In genomic region chr1:242523282-242523967, GRCh38 we compare ENCODE assay signal across 9 cellular contexts. TPM values are rescaled to one million over a fixed set of nuclear protein-coding genes. Genes with fewer than 3 reads are reported as not detected.
DNase-seq lines count a peak whose midpoint lies in the region; ATAC-seq, FAIRE-seq and TF ChIP-seq lines count a peak whose summit lies in the region.
"Had no signal": no experiment of that assay in that cellular context is flagged by ENCODE, and none has a peak within 500 bp of the region (broad histone marks: within the 10 kb centered on the region; RNA-seq: fewer than 3 reads in every experiment).

No MANE protein-coding gene starts in this region.

- WGBS in stomach, 5 donors, result 3 to 5% (median 3%) methylated on average over 35 to 37 of the region's 37 CpGs

- TF ChIP-seq POLR2A in stomach (IDR thresholded peaks at IDR 0.05), result no peak

- peak overlapping the region; percentile 79 for H3K9ac ChIP-seq in keratinocyte (ENCODE audit: control insufficient read depth, extremely low read depth, insufficient read depth, low read length)

- H3K9me1 ChIP-seq in keratinocyte (ENCODE audit: control insufficient read depth, extremely low read depth, insufficient read depth, low read length), result no peaks in the 10 kb centered on the region

- H3K9me3 Mint-ChIP-seq in activated T-helper 17 cell treated with anti-CD3 and anti-CD28 coated beads, Interleukin-2, amount 50 U/mL, for 72 hours, result no peaks in the 10 kb centered on the region

- H3K4me1 ChIP-seq in keratinocyte (ENCODE audit: control insufficient read depth, extremely low read depth, insufficient read depth, low read length) (peaks cover 13% of the 10 kb centered on the region), stomach (peaks cover 6 to 25% (median 18%) of the 10 kb centered on the region in 4 donors)

- H3K27ac Mint-ChIP-seq in activated T-helper 17 cell treated with anti-CD3 and anti-CD28 coated beads, Interleukin-2, amount 50 U/mL, for 72 hours, result no peak overlapping the region

- peak overlapping the region; percentile 70 to 89 (median 77) for H3K4me3 ChIP-seq in keratinocyte (ENCODE audit: control insufficient read depth in 2 of 3, extremely low read depth in 1 of 3, insufficient read depth in 2 of 3, low read depth in 1 of 3, low read length in 3 of 3)
- peak overlapping the region; percentile 36 to 51 (median 44) for H3K4me3 ChIP-seq in stomach

- H3K27me3 Mint-ChIP-seq in activated T-helper 17 cell treated with anti-CD3 and anti-CD28 coated beads, Interleukin-2, amount 50 U/mL, for 72 hours, result peaks cover 56% of the 10 kb centered on the region

- peaks cover 37% of the 10 kb centered on the region for H3K79me2 ChIP-seq in keratinocyte (ENCODE audit: control insufficient read depth, insufficient read depth, low read length)

- H3K4me3 Mint-ChIP-seq in activated T-helper 17 cell treated with anti-CD3 and anti-CD28 coated beads, Interleukin-2, amount 50 U/mL, for 72 hours, result peak overlapping the region; percentile 26

- dilution Hi-C loops in keratinocyte (cut with MboI; ENCODE audit: extremely low pct_ligation_motif_present, low sequenced_read_pairs), result no loop called here

- peaks cover 18% of the 10 kb centered on the region for H3K27me3 ChIP-seq in keratinocyte (ENCODE audit: control insufficient read depth, extremely low read depth, insufficient read depth, low read length)
- H3K27me3 ChIP-seq in stomach, result peaks cover 5 to 64% (median 35%) of the 10 kb centered on the region in 3 donors

- no peak for ATAC-seq in activated T-helper 17 cell treated with anti-CD3 and anti-CD28 coated beads, Interleukin-2, amount 50 U/mL, for 72 hours (replicated peaks)
- ATAC-seq in HG03045 (IDR thresholded peaks at IDR 0.05; ENCODE audit: unreplicated experiment) (no peak), omental fat pad (ENCODE audit: low FRiP score) (no peak)

- TF ChIP-seq CTCF in keratinocyte (optimal IDR thresholded peaks at IDR 0.05 in 1 of 3, IDR thresholded peaks at IDR 0.05 in 1 of 3, conservative IDR thresholded peaks at IDR 0.05 in 1 of 3; ENCODE audit: extremely low read depth in 1 of 3, insufficient read depth in 2 of 3, low read length in 3 of 3) (no peak), stomach (IDR thresholded peaks at IDR 0.05) (no peak), omental fat pad (IDR thresholded peaks at IDR 0.05) (no peak)

- H3K4me2 ChIP-seq in keratinocyte (ENCODE audit: control insufficient read depth, extremely low read depth, insufficient read depth, low read depth, low read length), result peak overlapping the region; percentile 93

- peaks cover 0 to 2% of the 10 kb centered on the region in 2 experiments for H3K36me3 ChIP-seq in keratinocyte (ENCODE audit: control insufficient read depth in 2 of 2, extremely low read depth in 1 of 2, insufficient read depth in 2 of 2, low read length in 2 of 2)
- H3K36me3 ChIP-seq in stomach, result no peaks in the 10 kb centered on the region

- H3K9me3 ChIP-seq in keratinocyte (ENCODE audit: control insufficient read depth, low read depth, low read length) (no peaks in the 10 kb centered on the region), stomach (no peaks in the 10 kb centered on the region)

- intact Hi-C loops in stomach (cut with DNase I; ENCODE audit: low total_unique reads), result no loop called here

- TF ChIP-seq EP300 in stomach (IDR thresholded peaks at IDR 0.05), result no peak

- DNase-seq in NCI-H2081 (lab: John Stamatoyannopoulos, UW) (peak; percentile 26 to 36), NCI-H2081 treated with DMSO at 0.1 percent for 48 hours (lab: John Stamatoyannopoulos, UW) (no peak), keratinocyte (ENCODE audit: low read depth, low spot score) (no peak), stomach (no peak), 8988T (no peak), omental fat pad (ENCODE audit: low spot score) (no peak)

- no peak overlapping the region for H2AFZ ChIP-seq in keratinocyte (ENCODE audit: control insufficient read depth, low read length)

- no peak overlapping the region for H3K27ac ChIP-seq in keratinocyte (ENCODE audit: control insufficient read depth, insufficient read depth, low read length)
- H3K27ac ChIP-seq in stomach, result no peak overlapping the region

- H4K20me1 ChIP-seq in keratinocyte (ENCODE audit: control insufficient read depth, extremely low read depth, insufficient read depth, low read length), result no peaks in the 10 kb centered on the region

- H3K36me3 Mint-ChIP-seq in activated T-helper 17 cell treated with anti-CD3 and anti-CD28 coated beads, Interleukin-2, amount 50 U/mL, for 72 hours (ENCODE audit: low read depth), result peaks cover 6% of the 10 kb centered on the region

- no peak for FAIRE-seq in keratinocyte (lab: Jason Lieb, UNC)
- FAIRE-seq: A204.1 had no signal

- no peaks in the 10 kb centered on the region for H3K4me1 Mint-ChIP-seq in activated T-helper 17 cell treated with anti-CD3 and anti-CD28 coated beads, Interleukin-2, amount 50 U/mL, for 72 hours

RNA-seq across cellular contexts. Expression of gene PLD5, which starts 1.1 kb away (rescaled TPM):
- total RNA-seq in activated T-helper 17 cell treated with anti-CD3 and anti-CD28 coated beads, Interleukin-2, amount 50 U/mL, for 72 hours, result not detected
- polyA plus RNA-seq in keratinocyte (6.3 to 7.2 TPM (median 6.9 TPM) in 3 replicates), stomach (under 1 TPM in 1 of 3 donors, not detected in 2; 0.10 TPM)
- polyA plus RNA-seq in keratinocyte (2011; ENCODE audit: low read depth), result 3.9 TPM
- 8.5 and 14.3 TPM in 2 replicates for polyA plus RNA-seq in keratinocyte (2011; cell fraction: cytosol; rRNA removed)
- 19.2 and 19.3 TPM in 2 replicates for polyA plus RNA-seq in keratinocyte (2011; cell fraction: nucleus; rRNA removed)
- 6.6 and 11.4 TPM in 2 replicates for polyA plus RNA-seq in keratinocyte (2012; ENCODE audit: low replicate concordance)
- 3.9 to 12.4 TPM (median 8.9 TPM) in 3 replicates for polyA minus RNA-seq in keratinocyte
- polyA minus RNA-seq in keratinocyte (2011; cell fraction: cytosol; rRNA and poly(A)+ RNA removed), result 12.9 TPM
- 21.7 and 43.3 TPM in 2 replicates for polyA minus RNA-seq in keratinocyte (2011; cell fraction: nucleus; rRNA and poly(A)+ RNA removed)
- total RNA-seq in stomach (under 1 TPM in 3 of 5 donors, not detected in 2; under 0.01 to 0.72 (median 0.37) TPM), omental fat pad (under 1 TPM; 0.28 to 0.79 (median 0.34) TPM)

Comparison
In these comparisons a context has a peak if more than half of its experiments do, and no peak if none do; other contexts are left out.
1. DNase-seq: peak in NCI-H2081 (2 of 2); none in NCI-H2081 treated with DMSO at 0.1 percent for 48 hours (single experiment), keratinocyte (single experiment), stomach (single experiment), 8988T (single experiment) and omental fat pad (single experiment).